1 cellular context compared by ENCODE assay signal in the genomic region with DNA sequence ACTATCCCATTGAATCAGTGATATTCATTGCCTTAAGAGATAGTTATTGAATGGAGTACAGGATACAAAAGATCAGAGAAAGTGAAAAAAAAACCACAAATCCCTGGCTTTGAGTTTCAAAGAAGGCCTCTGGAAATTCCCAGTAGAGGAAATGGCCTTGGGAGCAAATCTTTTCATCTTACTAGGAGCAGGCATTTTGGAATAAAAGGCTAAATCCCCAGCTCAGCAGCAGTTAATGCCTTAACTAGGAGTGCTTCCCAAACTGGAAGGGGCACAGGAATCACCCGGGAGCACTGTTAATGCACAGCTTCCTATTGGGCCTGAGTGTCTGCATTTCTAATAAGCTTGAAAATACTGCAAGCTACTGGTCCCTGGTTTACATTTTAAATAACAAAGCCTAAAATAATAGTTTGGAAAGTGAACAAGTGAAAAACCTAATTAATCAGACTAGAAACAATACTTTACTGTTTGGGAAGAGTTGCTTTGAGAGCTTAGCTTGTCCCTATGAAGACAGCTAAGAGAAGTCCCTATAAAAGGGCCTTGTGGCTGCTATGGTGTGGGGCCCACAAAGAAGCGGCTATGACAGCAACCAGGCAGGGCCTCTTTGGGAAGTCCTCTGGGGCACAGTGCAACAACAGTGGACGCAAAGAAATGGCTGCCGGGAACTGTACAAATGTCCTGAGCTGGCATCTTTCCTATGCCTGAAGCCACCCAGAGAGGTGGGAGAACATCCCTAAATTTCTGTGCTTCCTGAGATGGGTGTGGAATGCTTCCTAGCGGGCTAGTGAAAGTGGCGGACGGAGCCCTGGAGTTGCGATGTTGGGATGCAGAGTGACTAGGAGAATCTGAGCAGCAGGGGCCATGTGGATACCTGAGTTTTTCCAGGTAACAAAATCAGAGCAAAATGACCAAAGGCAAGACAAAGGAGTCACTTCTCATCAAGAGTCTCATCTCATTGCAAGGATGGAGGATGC.
TF ChIP-seq lines count a peak whose summit lies in the region.

No MANE protein-coding gene starts in this region.

TF ChIP-seq in HepG2, 621 proteins besides CTCF, POLR2A, EP300 and RAD21:
- TF ChIP-seq IKZF5 (CRISPR knock-in tag; IDR thresholded peaks at IDR 0.05): no peak
- TF ChIP-seq, protein P1, sequence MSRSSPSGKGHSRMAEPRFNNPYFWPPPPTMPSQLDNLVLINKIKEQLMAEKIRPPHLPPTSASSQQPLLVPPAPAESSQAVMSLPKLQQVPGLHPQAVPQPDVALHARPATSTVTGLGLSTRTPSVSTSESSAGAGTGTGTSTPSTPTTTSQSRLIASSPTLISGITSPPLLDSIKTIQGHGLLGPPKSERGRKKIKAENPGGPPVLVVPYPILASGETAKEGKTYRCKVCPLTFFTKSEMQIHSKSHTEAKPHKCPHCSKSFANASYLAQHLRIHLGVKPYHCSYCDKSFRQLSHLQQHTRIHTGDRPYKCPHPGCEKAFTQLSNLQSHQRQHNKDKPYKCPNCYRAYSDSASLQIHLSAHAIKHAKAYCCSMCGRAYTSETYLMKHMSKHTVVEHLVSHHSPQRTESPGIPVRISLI (CRISPR knock-in tag; IDR thresholded peaks at IDR 0.05; ENCODE audit: borderline replicate concordance): 0 out of 2 replicates have a peak, but pooled peaks have one; percentile 10
